In genomic region chr20:59688999-59689398, GRCh38 we compare ENCODE assay signal across 16 cellular contexts.
DNase-seq lines count a peak whose midpoint lies in the region; ATAC-seq, FAIRE-seq and TF ChIP-seq lines count a peak whose summit lies in the region.
"Had no signal": no experiment of that assay in that cellular context is flagged by ENCODE, and none has a peak within 500 bp of the region (broad histone marks: within the 10 kb centered on the region; RNA-seq: fewer than 3 reads in every experiment).

No MANE protein-coding gene starts in this region.

- H3K9me3 ChIP-seq in upper lobe of right lung, result no peaks in the 10 kb centered on the region

- ATAC-seq in upper lobe of right lung, result no peak
- ATAC-seq: SK-N-SH treated with all-trans-retinoic acid at 6 μM for 48 hours had no signal

- no peaks in the 10 kb centered on the region for H3K36me3 ChIP-seq in upper lobe of right lung

- no peak for DNase-seq in HTR-8/SVneo (ENCODE audit: insufficient read length, low spot score)
- peak; percentile 37 for DNase-seq in islet precursor cell
- peak; percentile 34 for DNase-seq in upper lobe of right lung
- DNase-seq in T1000 (lab: John Stamatoyannopoulos, UW), result no peak
- DNase-seq in NCI-H146 treated with DMSO at 0.1 percent for 48 hours (lab: John Stamatoyannopoulos, UW; ENCODE audit: unreplicated experiment), result no peak
- DNase-seq in AG08396 (ENCODE audit: low spot score), result no peak
- DNase-seq: DMS79 treated with DMSO at 0.1 percent for 48 hours, MM.1S, NCI-H1092, NCI-H146, NCI-H2081, NCI-H510A treated with DMSO at 0.1 percent for 48 hours, NCI-H774, SIG-M5 had no signal

- no peak overlapping the region for H3K4me3 ChIP-seq in upper lobe of right lung

- no peak for TF ChIP-seq CTCF in upper lobe of right lung (IDR thresholded peaks at IDR 0.05)

- H3K27me3 ChIP-seq in upper lobe of right lung, result peaks cover 10% of the 10 kb centered on the region

- H3K27ac ChIP-seq in cingulate gyrus (ENCODE audit: low read depth, low read length), result peak overlapping the region; percentile 83
- H3K27ac ChIP-seq in upper lobe of right lung, result no peak overlapping the region

- intact Hi-C loops in upper lobe of right lung (cut with DNase I), result no loop called here

- FAIRE-seq in HTR-8/SVneo (lab: Jason Lieb, UNC), result peak; percentile 51

- no peaks in the 10 kb centered on the region for H3K4me1 ChIP-seq in upper lobe of right lung

Comparison
In these comparisons a context has a peak if more than half of its experiments do, and no peak if none do; other contexts are left out.
1. DNase-seq: peak in islet precursor cell (single experiment) and upper lobe of right lung (single experiment); none in HTR-8/SVneo (single experiment), T1000 (single experiment), NCI-H146 treated with DMSO at 0.1 percent for 48 hours (single experiment) and AG08396 (single experiment).